10 cellular contexts compared by ENCODE assay signal in genomic region chr14:85534914-85535313, GRCh38. TPM values are rescaled to one million over a fixed set of nuclear protein-coding genes. Genes with fewer than 3 reads are reported as not detected.
DNase-seq lines count a peak whose midpoint lies in the region; ATAC-seq and TF ChIP-seq lines count a peak whose summit lies in the region.
"Had no signal": no experiment of that assay in that cellular context is flagged by ENCODE, and none has a peak within 500 bp of the region (broad histone marks: within the 10 kb centered on the region; RNA-seq: fewer than 3 reads in every experiment).

No MANE protein-coding gene starts in this region.

- H3K36me3 Mint-ChIP-seq in endothelial cell (ENCODE audit: low read depth, unreplicated experiment), result no peaks in the 10 kb centered on the region

- H3K4me1 Mint-ChIP-seq in endothelial cell (ENCODE audit: unreplicated experiment), result peaks cover 30% of the 10 kb centered on the region

- H3K27ac ChIP-seq in left ventricle myocardium inferior (replicated peaks) (no peak overlapping the region), neural cell (ENCODE audit: low read length) (no peak overlapping the region), uterus (peak overlapping the region; percentile 67 to 71), Karpas-422 (ENCODE audit: low read length) (no peak overlapping the region)

- H3K4me3 ChIP-seq in left ventricle myocardium inferior (peak overlapping the region; percentile 73), neural cell (ENCODE audit: low read length) (peak overlapping the region; percentile 85), uterus (peak overlapping the region; percentile 57 to 83), Karpas-422 (ENCODE audit: low read length) (no peak overlapping the region)

- intact Hi-C loops in left ventricle myocardium inferior (cut with micrococcal nuclease) (no loop called here), Right ventricle myocardium inferior (cut with DNase I) (no loop called here), uterus (cut with DNase I; ENCODE audit: low total_unique reads) (no loop called here)

- TF ChIP-seq EP300 in neural cell (conservative IDR thresholded peaks at IDR 0.05; ENCODE audit: poor library complexity, severe bottlenecking), result no peak

- no peaks in the 10 kb centered on the region for H3K9me3 ChIP-seq in left ventricle myocardium inferior (replicated peaks)
- H3K9me3 ChIP-seq in neural cell (ENCODE audit: low read length), result no peaks in the 10 kb centered on the region
- H3K9me3 ChIP-seq in uterus, result no peaks in the 10 kb centered on the region
- peaks cover 30% of the 10 kb centered on the region for H3K9me3 ChIP-seq in Karpas-422 (ENCODE audit: low read length)
- H3K9me3 ChIP-seq: Peyer's patch had no signal

- H3K27me3 ChIP-seq in left ventricle myocardium inferior (ENCODE audit: low read depth) (peaks cover 60% of the 10 kb centered on the region), neural cell (ENCODE audit: insufficient read depth, low read depth, low read length) (peaks cover 50% of the 10 kb centered on the region), uterus (no peaks in the 10 kb centered on the region), Karpas-422 (ENCODE audit: low read length) (no peaks in the 10 kb centered on the region)

- TF ChIP-seq POLR2A in uterus (IDR thresholded peaks at IDR 0.05), result no peak

- no peaks in the 10 kb centered on the region for H4K20me1 ChIP-seq in neural cell (ENCODE audit: insufficient read depth)
- no peaks in the 10 kb centered on the region for H4K20me1 ChIP-seq in Karpas-422 (ENCODE audit: insufficient read depth, low read depth, low read length)

- peaks cover 23% of the 10 kb centered on the region for H3K27me3 Mint-ChIP-seq in endothelial cell (ENCODE audit: unreplicated experiment)

- H2AFZ ChIP-seq in neural cell (ENCODE audit: low read depth, low read length) (no peak overlapping the region), Karpas-422 (ENCODE audit: low read length) (no peak overlapping the region)

- no peaks in the 10 kb centered on the region for H3K9me3 Mint-ChIP-seq in endothelial cell (ENCODE audit: unreplicated experiment)
- H3K9me3 Mint-ChIP-seq: dendritic cell treated with granulocyte-macrophage colony-stimulating factor and Interleukin-4, amounts not matched to agents 40 ng/mL and 50 ng/mL, for 4 days had no signal

- TF ChIP-seq CTCF in left ventricle myocardium inferior (IDR thresholded peaks at IDR 0.05; ENCODE audit: borderline replicate concordance), result no peak
- TF ChIP-seq CTCF in endothelial cell (IDR thresholded peaks at IDR 0.05; ENCODE audit: unreplicated experiment), result no peak
- no peak for TF ChIP-seq CTCF in neural cell (IDR thresholded peaks at IDR 0.05; ENCODE audit: poor library complexity, severe bottlenecking)
- no peak for TF ChIP-seq CTCF in uterus (IDR thresholded peaks at IDR 0.05)

- H3K4me3 Mint-ChIP-seq in endothelial cell (ENCODE audit: unreplicated experiment), result peak overlapping the region; percentile 82
- H3K4me3 Mint-ChIP-seq: dendritic cell treated with granulocyte-macrophage colony-stimulating factor and Interleukin-4, amounts not matched to agents 40 ng/mL and 50 ng/mL, for 4 days had no signal

- no peak for ATAC-seq in Right ventricle myocardium inferior

- no peaks in the 10 kb centered on the region for H3K36me3 ChIP-seq in left ventricle myocardium inferior
- no peaks in the 10 kb centered on the region for H3K36me3 ChIP-seq in neural cell (ENCODE audit: insufficient read depth, low read length)
- H3K36me3 ChIP-seq in uterus, result no peaks in the 10 kb centered on the region
- H3K36me3 ChIP-seq in Karpas-422 (ENCODE audit: insufficient read depth, low read length), result no peaks in the 10 kb centered on the region
- H3K36me3 ChIP-seq: Peyer's patch had no signal

- H3K79me2 ChIP-seq in neural cell (replicated peaks; ENCODE audit: insufficient read depth, low read length) (peaks cover 14% of the 10 kb centered on the region), Karpas-422 (ENCODE audit: low read length) (no peaks in the 10 kb centered on the region)

- peak overlapping the region; percentile 64 for H3K9ac ChIP-seq in neural cell (ENCODE audit: low read length)
- H3K9ac ChIP-seq in Karpas-422 (ENCODE audit: low read length), result no peak overlapping the region

- H3K27ac Mint-ChIP-seq in endothelial cell (ENCODE audit: unreplicated experiment), result no peak overlapping the region
- H3K27ac Mint-ChIP-seq: dendritic cell treated with granulocyte-macrophage colony-stimulating factor and Interleukin-4, amounts not matched to agents 40 ng/mL and 50 ng/mL, for 4 days had no signal

- TF ChIP-seq RAD21 in neural cell (conservative IDR thresholded peaks at IDR 0.05), result no peak

- peaks cover 43% of the 10 kb centered on the region for H3K4me1 ChIP-seq in left ventricle myocardium inferior
- no peaks in the 10 kb centered on the region for H3K4me1 ChIP-seq in uterus
- H3K4me1 ChIP-seq in Karpas-422 (ENCODE audit: low read length), result no peaks in the 10 kb centered on the region

- H3K4me2 ChIP-seq in neural cell (ENCODE audit: low read length) (peak overlapping the region; percentile 58), Karpas-422 (ENCODE audit: low read depth, low read length, poor library complexity, severe bottlenecking) (no peak overlapping the region)

- DNase-seq in left ventricle myocardium inferior (no peak), Right ventricle myocardium inferior (ENCODE audit: missing footprints) (no peak), endothelial cell (ENCODE audit: low spot score) (no peak), uterus (no peak), NCI-H2081 (lab: John Stamatoyannopoulos, UW) (no peak), Karpas-422 (no peak)
- DNase-seq in stimulated activated CD4-positive, alpha-beta T cell treated with anti-CD3 and anti-CD28 coated beads, Interleukin-12 subunit alpha, Interleukin-12 subunit beta, amount 100 ng/mL, for 4 hours, result no peak
- DNase-seq: Peyer's patch had no signal

- H3K9me2 ChIP-seq in neural cell (ENCODE audit: insufficient read depth, low read length) (no peaks in the 10 kb centered on the region), Karpas-422 (replicated peaks; ENCODE audit: insufficient read depth, low read length) (no peaks in the 10 kb centered on the region)

- peaks cover 2% of the 10 kb centered on the region for H3F3A ChIP-seq in neural cell (ENCODE audit: insufficient read depth, low read length, poor library complexity, severe bottlenecking)

TF ChIP-seq in neural cell, 6 proteins besides CTCF, POLR2A, EP300 and RAD21:
- TF ChIP-seq TAF1 (IDR thresholded peaks at IDR 0.05; ENCODE audit: low read depth), result no peak
- TF ChIP-seq POLR2AphosphoS5 (IDR thresholded peaks at IDR 0.05), result no peak
- no peak for TF ChIP-seq SMC3 (conservative IDR thresholded peaks at IDR 0.05; ENCODE audit: poor library complexity)
- no peak for TF ChIP-seq REST (IDR thresholded peaks at IDR 0.05; ENCODE audit: borderline replicate concordance)
- TF ChIP-seq EZH2 (IDR thresholded peaks at IDR 0.05; ENCODE audit: borderline replicate concordance, insufficient read depth, low read length, poor library complexity, severe bottlenecking), result no peak
- TF ChIP-seq MXI1 (conservative IDR thresholded peaks at IDR 0.05; ENCODE audit: poor library complexity, severe bottlenecking), result no peak

RNA-seq across cellular contexts. Expression of gene FLRT2, which starts 5.0 kb away (rescaled TPM):
- total RNA-seq in left ventricle myocardium inferior (4.7 TPM), Right ventricle myocardium inferior (3.4 TPM), endothelial cell (ENCODE audit: unreplicated experiment) (7.8 TPM), uterus (10 to 100 TPM in 2 of 4 donors, 1 to 10 TPM in 2; 2.1 to 72.4 (median 9.6) TPM)
- 3.9 and 5.1 TPM in 2 replicates for polyA plus RNA-seq in neural cell
- 19.0 and 27.2 TPM in 2 replicates for polyA minus RNA-seq in neural cell
- total RNA-seq in Karpas-422 (2014; rRNA removed; shearing (Covaris generic); ENCODE audit: low replicate concordance), result not detected in 2 replicates

Comparison
In these comparisons a context has a peak if more than half of its experiments do, and no peak if none do; other contexts are left out.
1. H3K27ac ChIP-seq: peak in uterus (2 of 2); none in left ventricle myocardium inferior (single experiment), neural cell (single experiment) and Karpas-422 (single experiment).